Comparison of ENCODE assay signal across 1 cellular context in genomic region chr14:20791199-20791996, GRCh38.
A peak's percentile ranks its signal among the peaks of the same experiment; 100 is the strongest.
TF ChIP-seq lines count a peak whose summit lies in the region.

No MANE protein-coding gene starts in this region.

TF ChIP-seq in HepG2, 621 proteins besides CTCF, POLR2A, EP300 and RAD21:
- TF ChIP-seq MAFF (IDR thresholded peaks at IDR 0.05; ENCODE audit: low read depth, low read length) = peak; percentile 38; the same call in 1 of the 2 replicates
- peak; percentile 52 to 69 for TF ChIP-seq MAFK (conservative IDR thresholded peaks at IDR 0.05 in 1 of 2, IDR thresholded peaks at IDR 0.05 in 1 of 2; ENCODE audit: low read length in 2 of 2)
- TF ChIP-seq RXRA (CRISPR knock-in tag; IDR thresholded peaks at IDR 0.05) = no peak
TF ChIP-seq in HepG2: peak in this region for 2.
